ENCODE assay signal across 8 cellular contexts in genomic region chr13:27960362-27961226, GRCh38. TPM values are rescaled to one million over a fixed set of nuclear protein-coding genes. Genes with fewer than 3 reads are reported as not detected.
DNase-seq lines count a peak whose midpoint lies in the region; ATAC-seq and TF ChIP-seq lines count a peak whose summit lies in the region.

No MANE protein-coding gene starts in this region.

- H3K4me1 Mint-ChIP-seq in osteocyte (ENCODE audit: unreplicated experiment) = peaks cover 12% of the 10 kb centered on the region

- H3K4me3 ChIP-seq in Jurkat, Clone E6-1 (ENCODE audit: low read length) = peak overlapping the region; percentile 34
- peak overlapping the region; percentile 16 for H3K4me3 ChIP-seq in WERI-Rb-1 (ENCODE audit: low read depth, low read length)
- peak overlapping the region; percentile 18 for H3K4me3 ChIP-seq in fibroblast of villous mesenchyme (ENCODE audit: low read depth, low read length)

- TF ChIP-seq CTCF in WERI-Rb-1 (IDR thresholded peaks at IDR 0.05; ENCODE audit: low read depth, low read length) = peak; percentile 92
- peak; percentile 29 for TF ChIP-seq CTCF in fibroblast of villous mesenchyme (IDR thresholded peaks at IDR 0.05; ENCODE audit: insufficient read depth, low read depth, low read length)
- TF ChIP-seq CTCF in osteocyte (IDR thresholded peaks at IDR 0.05) = peak; percentile 48

- peak overlapping the region; percentile 44 for H3K4me3 Mint-ChIP-seq in osteocyte (ENCODE audit: unreplicated experiment)

- no peak for ATAC-seq in HG03039 (IDR thresholded peaks at IDR 0.05; ENCODE audit: unreplicated experiment)

- no peak overlapping the region for H3K27ac ChIP-seq in WERI-Rb-1

- H3K9me3 Mint-ChIP-seq in osteocyte (ENCODE audit: unreplicated experiment) = no peaks in the 10 kb centered on the region

- no peaks in the 10 kb centered on the region for H3K36me3 Mint-ChIP-seq in osteocyte (ENCODE audit: unreplicated experiment)

- no peaks in the 10 kb centered on the region for H3K36me3 ChIP-seq in WERI-Rb-1

- peaks cover 89% of the 10 kb centered on the region for H3K27me3 Mint-ChIP-seq in osteocyte (ENCODE audit: unreplicated experiment)

- DNase-seq in NCI-H2081 (lab: John Stamatoyannopoulos, UW) = peak; percentile 27 to 30
- no peak for DNase-seq in NCI-H2081 treated with DMSO at 0.1 percent for 48 hours (lab: John Stamatoyannopoulos, UW)
- DNase-seq in Jurkat, Clone E6-1 (ENCODE audit: low read depth, low spot score) = no peak
- DNase-seq in WERI-Rb-1 = peak; percentile 77
- peak; percentile 8 for DNase-seq in fibroblast of villous mesenchyme (ENCODE audit: low read depth)
- DNase-seq in osteocyte (ENCODE audit: extremely low spot score, unreplicated experiment) = no peak
- DNase-seq in middle frontal gyrus (ENCODE audit: extremely low spot score, low spot score) = no peak

- no peak overlapping the region for H3K27ac Mint-ChIP-seq in osteocyte (ENCODE audit: unreplicated experiment)

- peaks cover 98% of the 10 kb centered on the region for H3K27me3 ChIP-seq in WERI-Rb-1 (ENCODE audit: insufficient read depth, low read depth, severe bottlenecking)

- peaks cover 3% of the 10 kb centered on the region for H3K9me3 ChIP-seq in WERI-Rb-1 (ENCODE audit: severe bottlenecking)

RNA-seq across cellular contexts. Expression of gene CDX2, which starts 8.5 kb away (rescaled TPM):
- polyA plus RNA-seq in Jurkat, Clone E6-1 (2012; ENCODE audit: insufficient read depth, insufficient read length) = not detected
- total RNA-seq in fibroblast of villous mesenchyme = not detected in 2 replicates
- not detected in 2 replicates for total RNA-seq in osteocyte

RNA-seq across cellular contexts. Expression of gene URAD, which starts 27.9 kb away (rescaled TPM):
- polyA plus RNA-seq in Jurkat, Clone E6-1 (2012; ENCODE audit: insufficient read depth, insufficient read length) = not detected
- total RNA-seq in fibroblast of villous mesenchyme (not detected in 2 replicates), osteocyte (not detected in 2 replicates)

RNA-seq across cellular contexts. Expression of gene PDX1, which starts 40.8 kb away (rescaled TPM):
- polyA plus RNA-seq in Jurkat, Clone E6-1 (2012; ENCODE audit: insufficient read depth, insufficient read length) = not detected
- total RNA-seq in fibroblast of villous mesenchyme (not detected in 2 replicates), osteocyte (not detected in 2 replicates)

Comparison
In these comparisons a context has a peak if more than half of its experiments do, and no peak if none do; other contexts are left out.
1. DNase-seq: peak in NCI-H2081 (2 of 2), WERI-Rb-1 (single experiment) and fibroblast of villous mesenchyme (single experiment); none in NCI-H2081 treated with DMSO at 0.1 percent for 48 hours (single experiment), Jurkat, Clone E6-1 (single experiment), osteocyte (single experiment) and middle frontal gyrus (single experiment).
2. CTCF ChIP-seq: peak in every context shown above with its lines; median percentile 92 in WERI-Rb-1; 48 in osteocyte; 29 in fibroblast of villous mesenchyme.
3. Peak in every context shown above with its lines, with median percentiles within 50 percentile points of each other: H3K4me3 ChIP-seq.